In genomic region chr9:110329676-110330235, GRCh38 we compare ENCODE assay signal across 27 cellular contexts. TPM values are rescaled to one million over a fixed set of nuclear protein-coding genes. Genes with fewer than 3 reads are reported as not detected.
DNase-seq lines count a peak whose midpoint lies in the region; ATAC-seq and TF ChIP-seq lines count a peak whose summit lies in the region.
"Had no signal": no experiment of that assay in that cellular context is flagged by ENCODE, and none has a peak within 500 bp of the region (broad histone marks: within the 10 kb centered on the region; RNA-seq: fewer than 3 reads in every experiment).

No MANE protein-coding gene starts in this region.

- no peak overlapping the region for H3K27ac ChIP-seq in lower lobe of right lung
- H3K27ac ChIP-seq: adrenal gland, breast epithelium, coronary artery, thyroid gland had no signal

- no peaks in the 10 kb centered on the region for H3K9me3 ChIP-seq in lower lobe of right lung
- H3K9me3 ChIP-seq: adrenal gland, breast epithelium, thyroid gland had no signal

- H3K36me3 ChIP-seq in lower lobe of right lung: no peaks in the 10 kb centered on the region
- H3K36me3 ChIP-seq: adrenal gland, breast epithelium, thyroid gland had no signal

- H3K4me1 ChIP-seq in lower lobe of right lung: no peaks in the 10 kb centered on the region
- H3K4me1 ChIP-seq: adrenal gland, breast epithelium, thyroid gland had no signal

- DNase-seq in DMS53 treated with DMSO at 0.1 percent for 48 hours (lab: John Stamatoyannopoulos, UW; ENCODE audit: unreplicated experiment) (peak; percentile 33), Kasumi-1 (lab: John Stamatoyannopoulos, UW) (peak; percentile 16 to 30), OCI-M1 (lab: John Stamatoyannopoulos, UW) (peak; percentile 17), lower lobe of right lung (no peak)
- DNase-seq: activated CD4-positive, alpha-beta memory T cell treated with anti-CD3 and anti-CD28 coated beads, Interleukin-2, amount 10 ng/mL, durations not matched to agents 7 days and 5 days; activated T-cell treated with anti-CD3 and anti-CD28 coated beads for 4 hours; adrenal gland; CD8-positive, alpha-beta T cell; DND-41; glutamatergic neuron; left cardiac atrium; natural killer cell; NCI-H146; NCI-H345; Right ventricle myocardium superior; T-helper 1 cell; thyroid gland had no signal

- intact Hi-C loops in lower lobe of right lung (cut with DNase I): no loop called here

- H3K27me3 ChIP-seq in lower lobe of right lung (ENCODE audit: low read depth): no peaks in the 10 kb centered on the region
- H3K27me3 ChIP-seq: adrenal gland, breast epithelium, thyroid gland had no signal

- ATAC-seq in lower lobe of right lung (peak; percentile 42 to 58), HG02642 (IDR thresholded peaks at IDR 0.05; ENCODE audit: poor library complexity, unreplicated experiment) (no peak), GM18502 (IDR thresholded peaks at IDR 0.05; ENCODE audit: poor library complexity, unreplicated experiment) (no peak), HG03159 (IDR thresholded peaks at IDR 0.05; ENCODE audit: unreplicated experiment) (no peak)
- ATAC-seq: CD8-positive, alpha-beta T cell; HCT116; left cardiac atrium; natural killer cell; sciatic nerve had no signal

- no peak for TF ChIP-seq CTCF in lower lobe of right lung (IDR thresholded peaks at IDR 0.05)

- no peak overlapping the region for H3K4me3 ChIP-seq in lower lobe of right lung
- H3K4me3 ChIP-seq: adrenal gland, breast epithelium, coronary artery, thyroid gland had no signal

RNA-seq across cellular contexts. Expression of gene TXNDC8, which starts 7.9 kb away (rescaled TPM):
- not detected for total RNA-seq in lower lobe of right lung
- total RNA-seq: activated CD4-positive, alpha-beta memory T cell treated with anti-CD3 and anti-CD28 coated beads, Interleukin-2, amount 10 ng/mL, durations not matched to agents 7 days and 5 days; adrenal gland; breast epithelium; CD8-positive, alpha-beta T cell; fibroblast of lung; left cardiac atrium; mesenteric fat pad; natural killer cell; OCI-LY7; Right ventricle myocardium superior; sciatic nerve; thyroid gland had no signal

Comparison
In these comparisons a context has a peak if more than half of its experiments do, and no peak if none do; other contexts are left out.
1. ATAC-seq: peak in lower lobe of right lung (2 of 2); none in HG02642 (single experiment), GM18502 (single experiment) and HG03159 (single experiment).